In the genomic region with DNA sequence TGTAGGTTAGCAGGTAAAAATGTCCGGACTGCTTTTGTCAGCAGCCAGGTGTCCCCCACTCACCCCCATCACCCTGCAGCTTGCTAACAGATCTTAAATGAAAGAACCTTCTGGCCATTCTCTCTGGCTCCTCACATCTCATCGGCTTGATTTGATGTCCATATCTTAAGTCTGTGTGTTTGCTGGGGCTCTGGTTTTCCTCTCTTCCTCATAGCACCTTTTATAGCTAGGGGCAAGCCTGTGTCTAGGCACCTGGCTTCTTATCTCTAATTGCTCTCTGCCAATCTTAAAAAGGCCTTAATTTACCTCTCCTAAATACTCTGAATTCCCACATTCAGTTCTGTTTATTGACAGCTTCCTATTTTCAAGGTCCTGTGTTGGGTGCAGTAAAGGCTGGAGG, we compare ENCODE assay signal across 25 cellular contexts.
DNase-seq lines count a peak whose midpoint lies in the region; ATAC-seq and TF ChIP-seq lines count a peak whose summit lies in the region.
"Had no signal": no experiment of that assay in that cellular context is flagged by ENCODE, and none has a peak within 500 bp of the region (broad histone marks: within the 10 kb centered on the region; RNA-seq: fewer than 3 reads in every experiment).

No MANE protein-coding gene starts in this region.

- no peak overlapping the region for H2BK120ac ChIP-seq in mesendoderm (ENCODE audit: low read depth, low read length)

- H3K27me3 ChIP-seq in endodermal cell (ENCODE audit: control insufficient read depth, insufficient read depth, low read length, poor library complexity, severe bottlenecking) (no peaks in the 10 kb centered on the region), mesendoderm (ENCODE audit: insufficient read depth, low read length, poor library complexity) (no peaks in the 10 kb centered on the region), stomach (no peaks in the 10 kb centered on the region)

- peaks cover 7% of the 10 kb centered on the region for H3K36me3 Mint-ChIP-seq in endodermal cell (ENCODE audit: low read depth)
- no peaks in the 10 kb centered on the region for H3K36me3 Mint-ChIP-seq in activated T-cell treated with anti-CD3 and anti-CD28 coated beads, Interleukin-2, amount 50 U/mL, for 24 hours (ENCODE audit: low read depth)
- H3K36me3 Mint-ChIP-seq: CD14-positive monocyte; CD8-positive, alpha-beta memory T cell had no signal

- TF ChIP-seq EP300 in stomach (IDR thresholded peaks at IDR 0.05), result no peak

- H3K4me1 ChIP-seq in endodermal cell (ENCODE audit: control insufficient read depth, insufficient read depth, low read length) (peaks cover 21% of the 10 kb centered on the region), mesendoderm (ENCODE audit: control insufficient read depth, low read depth, low read length) (peaks cover 4% of the 10 kb centered on the region), stomach (peaks cover 0 to 40% (median 11%) of the 10 kb centered on the region in 4 donors)

- H3K27ac ChIP-seq in endodermal cell (ENCODE audit: low read depth, low read length), result no peak overlapping the region
- H3K27ac ChIP-seq in mesendoderm (ENCODE audit: low read depth, low read length), result peak overlapping the region; percentile 37
- H3K27ac ChIP-seq in stomach, result no peak overlapping the region
- H3K27ac ChIP-seq: 22Rv1 had no signal

- peaks cover 52% of the 10 kb centered on the region for H3K4me1 Mint-ChIP-seq in endodermal cell
- no peaks in the 10 kb centered on the region for H3K4me1 Mint-ChIP-seq in activated T-cell treated with anti-CD3 and anti-CD28 coated beads, Interleukin-2, amount 50 U/mL, for 24 hours (ENCODE audit: low read depth)
- H3K4me1 Mint-ChIP-seq: CD8-positive, alpha-beta memory T cell had no signal

- H3K4me3 ChIP-seq in endodermal cell (ENCODE audit: low read length) (no peak overlapping the region), mesendoderm (ENCODE audit: low read length) (no peak overlapping the region), stomach (no peak overlapping the region)
- H3K4me3 ChIP-seq: GM23338 had no signal

- no peaks in the 10 kb centered on the region for H3K9me3 Mint-ChIP-seq in endodermal cell
- H3K9me3 Mint-ChIP-seq in activated T-cell treated with anti-CD3 and anti-CD28 coated beads, Interleukin-2, amount 50 U/mL, for 24 hours, result no peaks in the 10 kb centered on the region
- H3K9me3 Mint-ChIP-seq: GM23338 had no signal

- no peaks in the 10 kb centered on the region for H3K9me3 ChIP-seq in endodermal cell (ENCODE audit: control insufficient read depth, low read length)
- no peaks in the 10 kb centered on the region for H3K9me3 ChIP-seq in stomach

- DNase-seq in NCI-H82 (lab: John Stamatoyannopoulos, UW) (peak; percentile 39), NCI-H82 treated with DMSO at 0.1 percent for 48 hours (lab: John Stamatoyannopoulos, UW; ENCODE audit: unreplicated experiment) (no peak), endodermal cell (no peak), mesendoderm (peak; percentile 71), stomach (no peak)
- no peak for DNase-seq in activated T-cell treated with anti-CD3 and anti-CD28 coated beads, Interleukin-2, amount 50 U/mL, for 24 hours
- DNase-seq: Calu3; CD8-positive, alpha-beta memory T cell; DND-41; HCEC 1CT; NCI-H1048; NCI-H1417; NCI-H1694 treated with DMSO at 0.1 percent for 48 hours; NCI-H2081; NCI-H2227 treated with DMSO at 0.1 percent for 48 hours; NCI-H510A treated with DMSO at 0.1 percent for 48 hours; NCI-H748 treated with DMSO at 0.1 percent for 48 hours; NK-92 treated with Interleukin-12 subunit alpha and Interleukin-12 subunit beta, amount 100 ng/mL, for 24 hours; PC-3 had no signal

- no peak overlapping the region for H3K4me2 ChIP-seq in mesendoderm (ENCODE audit: low read length)
- H3K4me2 ChIP-seq: GM23338 had no signal

- no peak overlapping the region for H2BK5ac ChIP-seq in mesendoderm (ENCODE audit: low read length)

- no peak overlapping the region for H3K56ac ChIP-seq in mesendoderm (ENCODE audit: low read length)

- H2BK15ac ChIP-seq in mesendoderm (replicated peaks; ENCODE audit: low read depth), result no peak overlapping the region

- no peaks in the 10 kb centered on the region for H3K27me3 Mint-ChIP-seq in endodermal cell (ENCODE audit: insufficient read depth)
- H3K27me3 Mint-ChIP-seq in activated T-cell treated with anti-CD3 and anti-CD28 coated beads, Interleukin-2, amount 50 U/mL, for 24 hours, result no peaks in the 10 kb centered on the region
- H3K27me3 Mint-ChIP-seq: B cell; CD8-positive, alpha-beta memory T cell had no signal

- H4K8ac ChIP-seq in mesendoderm (ENCODE audit: low read depth, low read length), result no peak overlapping the region

- no peak for TF ChIP-seq POLR2A in stomach (IDR thresholded peaks at IDR 0.05)

- H3K27ac Mint-ChIP-seq in endodermal cell, result peak overlapping the region; percentile 33
- no peak overlapping the region for H3K27ac Mint-ChIP-seq in activated T-cell treated with anti-CD3 and anti-CD28 coated beads, Interleukin-2, amount 50 U/mL, for 24 hours
- H3K27ac Mint-ChIP-seq: B cell; CD14-positive monocyte; CD8-positive, alpha-beta memory T cell; GM23338 had no signal

- no peak overlapping the region for H2AK5ac ChIP-seq in mesendoderm (ENCODE audit: low read length)

- peaks cover 2% of the 10 kb centered on the region for H3K79me2 ChIP-seq in mesendoderm (ENCODE audit: control insufficient read depth, insufficient read depth, low read length)

- 60 to 79% methylated on average over 1 to 2 of the region's 2 CpGs for WGBS in endodermal cell (ENCODE audit: insufficient coverage in 1 of 2, insufficient read length in 1 of 2), 2 experiments
- no CpG with 5 or more reads among the region's 2 CpGs for WGBS in mesendoderm (ENCODE audit: extremely low coverage, insufficient coverage, low lambda C conversion rate)
- 39 to 56% (median 54%) methylated on average over 2 of the region's 2 CpGs for WGBS in stomach, 5 donors

- intact Hi-C loops in stomach (cut with DNase I; ENCODE audit: low total_unique reads), result no loop called here

- H3K9ac ChIP-seq in endodermal cell (ENCODE audit: extremely low read depth, low read length, poor library complexity, severe bottlenecking) (no peak overlapping the region), mesendoderm (ENCODE audit: low read length) (no peak overlapping the region)

- H3K79me1 ChIP-seq in mesendoderm (ENCODE audit: low read length), result peaks cover 4% of the 10 kb centered on the region

- peaks cover 5% of the 10 kb centered on the region for H3K36me3 ChIP-seq in endodermal cell (ENCODE audit: control insufficient read depth, insufficient read depth, low read length)
- H3K36me3 ChIP-seq in mesendoderm (ENCODE audit: control insufficient read depth, insufficient read depth, low read length), result no peaks in the 10 kb centered on the region
- no peaks in the 10 kb centered on the region for H3K36me3 ChIP-seq in stomach

- no peak overlapping the region for H3K18ac ChIP-seq in mesendoderm (ENCODE audit: low read length)

- H3K4ac ChIP-seq in mesendoderm (ENCODE audit: low read depth, low read length), result no peak overlapping the region

- ATAC-seq in GM21381 (IDR thresholded peaks at IDR 0.05; ENCODE audit: unreplicated experiment), result no peak
- ATAC-seq: PC-3, SK-N-SH treated with all-trans-retinoic acid at 6 μM for 48 hours had no signal

- TF ChIP-seq CTCF in endodermal cell (conservative IDR thresholded peaks at IDR 0.05), result no peak
- TF ChIP-seq CTCF in stomach (IDR thresholded peaks at IDR 0.05), result no peak

- no peak overlapping the region for H3K4me3 Mint-ChIP-seq in endodermal cell
- H3K4me3 Mint-ChIP-seq in activated T-cell treated with anti-CD3 and anti-CD28 coated beads, Interleukin-2, amount 50 U/mL, for 24 hours, result no peak overlapping the region
- H3K4me3 Mint-ChIP-seq: B cell; CD14-positive monocyte; CD8-positive, alpha-beta memory T cell; GM23338 had no signal

- no peak overlapping the region for H4K5ac ChIP-seq in mesendoderm (ENCODE audit: low read length)

- H3K23ac ChIP-seq in mesendoderm (ENCODE audit: low read length), result no peak overlapping the region

Comparison
In these comparisons a context has a peak if more than half of its experiments do, and no peak if none do; other contexts are left out.
1. DNase-seq: peak in NCI-H82 (single experiment) and mesendoderm (single experiment); none in NCI-H82 treated with DMSO at 0.1 percent for 48 hours (single experiment), endodermal cell (single experiment), stomach (single experiment) and activated T-cell treated with anti-CD3 and anti-CD28 coated beads, Interleukin-2, amount 50 U/mL, for 24 hours (single experiment).